30 cellular contexts compared by ENCODE assay signal in genomic region chr12:95741635-95742034, GRCh38. TPM values are rescaled to one million over a fixed set of nuclear protein-coding genes. Genes with fewer than 3 reads are reported as not detected.
"Had no signal": no experiment of that assay in that cellular context is flagged by ENCODE, and none has a peak within 500 bp of the region (broad histone marks: within the 10 kb centered on the region; RNA-seq: fewer than 3 reads in every experiment).

No MANE protein-coding gene starts in this region.

- H3K36me3 Mint-ChIP-seq: activated naive CD4-positive, alpha-beta T cell treated with anti-CD3 and anti-CD28 coated beads, Interleukin-2, amount 10 ng/mL, durations not matched to agents 7 days and 5 days had no signal

- H2AFZ ChIP-seq: PC-9 had no signal

- H3K4me2 ChIP-seq: PC-9 had no signal

- H3K4me3 ChIP-seq: PC-9 had no signal

- H3K4me1 Mint-ChIP-seq: activated B cell treated with CpG ODN at 0.5 μM for 24 hours; activated naive CD4-positive, alpha-beta T cell treated with anti-CD3 and anti-CD28 coated beads, Interleukin-2, amount 10 ng/mL, durations not matched to agents 7 days and 5 days; activated naive CD8-positive, alpha-beta T cell treated with anti-CD3 and anti-CD28 coated beads for 36 hours had no signal

- H3K9me3 Mint-ChIP-seq: activated naive CD4-positive, alpha-beta T cell treated with anti-CD3 and anti-CD28 coated beads, Interleukin-2, amount 10 ng/mL, durations not matched to agents 7 days and 5 days had no signal

- H3K4me3 Mint-ChIP-seq: activated B cell treated with CpG ODN at 0.5 μM for 24 hours; activated CD4-positive, alpha-beta memory T cell treated with anti-CD3 and anti-CD28 coated beads for 36 hours; activated naive CD4-positive, alpha-beta T cell treated with anti-CD3 and anti-CD28 coated beads, Interleukin-2, amount 10 ng/mL, durations not matched to agents 7 days and 5 days; activated naive CD8-positive, alpha-beta T cell treated with anti-CD3 and anti-CD28 coated beads for 36 hours had no signal

- H3K27ac ChIP-seq: PC-9, VCaP had no signal

- DNase-seq: activated B cell treated with CpG ODN at 0.5 μM for 24 hours; activated CD4-positive, alpha-beta memory T cell treated with anti-CD3 and anti-CD28 coated beads for 36 hours; activated CD4-positive, alpha-beta T cell treated with anti-CD3 and anti-CD28 coated beads for 4 hours; activated CD4-positive, alpha-beta T cell treated with anti-CD3 and anti-CD28 coated beads, Interleukin-2, amount 50 U/mL, for 1 hour; activated CD4-positive, CD25-positive, alpha-beta regulatory T cell treated with anti-CD3 and anti-CD28 coated beads, Interleukin-2, amount 50 U/mL, for 72 hours; activated CD8-positive, alpha-beta memory T cell treated with anti-CD3 and anti-CD28 coated beads, Interleukin-2, amount 50 U/mL, for 4 hours; activated effector memory CD4-positive, alpha-beta T cell treated with Interleukin-2 at 50 U/mL for 16 hours; activated naive CD4-positive, alpha-beta T cell treated with anti-CD3 and anti-CD28 coated beads, Interleukin-2, amount 10 ng/mL, durations not matched to agents 7 days and 5 days; activated naive CD8-positive, alpha-beta T cell treated with anti-CD3 and anti-CD28 coated beads for 36 hours; activated T-cell treated with anti-CD3 and anti-CD28 coated beads, Interleukin-2, amount 50 U/mL, for 48 hours; amniotic stem cell; aorta; NCI-H1048; NCI-H1105 treated with DMSO at 0.1 percent for 48 hours; NCI-H1436; NCI-H1694; NCI-H1930; NCI-H2081 treated with DMSO at 0.1 percent for 48 hours; NCI-H226; NCI-H446 treated with DMSO at 0.1 percent for 48 hours; NCI-H524 treated with DMSO at 0.1 percent for 48 hours; NK-92 treated with Interleukin-12 subunit alpha and Interleukin-12 subunit beta, amount 100 ng/mL, for 24 hours; PC-9; Right ventricle myocardium superior; SW 1271; T-helper 1 cell; T-helper 2 cell; T-helper 9 cell had no signal

- H3K27me3 Mint-ChIP-seq: activated naive CD8-positive, alpha-beta T cell treated with anti-CD3 and anti-CD28 coated beads for 36 hours had no signal

- H3K27ac Mint-ChIP-seq: activated B cell treated with CpG ODN at 0.5 μM for 24 hours; activated CD4-positive, alpha-beta memory T cell treated with anti-CD3 and anti-CD28 coated beads for 36 hours; activated naive CD4-positive, alpha-beta T cell treated with anti-CD3 and anti-CD28 coated beads, Interleukin-2, amount 10 ng/mL, durations not matched to agents 7 days and 5 days; activated naive CD8-positive, alpha-beta T cell treated with anti-CD3 and anti-CD28 coated beads for 36 hours had no signal

RNA-seq across cellular contexts. Expression of gene NTN4, which starts 48.9 kb away (rescaled TPM):
- total RNA-seq: activated naive CD8-positive, alpha-beta T cell treated with anti-CD3 and anti-CD28 coated beads for 36 hours; OCI-LY7 had no signal
